Comparison of ENCODE assay signal across 16 cellular contexts in genomic region chr5:33482335-33482734, GRCh38. TPM values are rescaled to one million over a fixed set of nuclear protein-coding genes. Genes with fewer than 3 reads are reported as not detected.
A peak's percentile ranks its signal among the peaks of the same experiment; 100 is the strongest.
DNase-seq lines count a peak whose midpoint lies in the region; ATAC-seq and TF ChIP-seq lines count a peak whose summit lies in the region.
"Had no signal": no experiment of that assay in that cellular context is flagged by ENCODE, and none has a peak within 500 bp of the region (broad histone marks: within the 10 kb centered on the region; RNA-seq: fewer than 3 reads in every experiment).

No MANE protein-coding gene starts in this region.

- H3K27ac Mint-ChIP-seq in glutamatergic neuron (ENCODE audit: unreplicated experiment), result no peak overlapping the region

- in situ Hi-C loops in gastrocnemius medialis (cut with MboI; ENCODE audit: low sequenced_read_pairs in 4 of 4), result no loop called here

- no peaks in the 10 kb centered on the region for H3K9me3 ChIP-seq in gastrocnemius medialis
- H3K9me3 ChIP-seq: BLaER1 had no signal

- no peaks in the 10 kb centered on the region for H3K27me3 Mint-ChIP-seq in glutamatergic neuron (ENCODE audit: unreplicated experiment)
- H3K27me3 Mint-ChIP-seq: CD8-positive, alpha-beta memory T cell had no signal

- no peak for TF ChIP-seq POLR2A in gastrocnemius medialis (IDR thresholded peaks at IDR 0.05)

- H3K27me3 ChIP-seq in gastrocnemius medialis, result no peaks in the 10 kb centered on the region
- H3K27me3 ChIP-seq: BLaER1 had no signal

- H3K4me1 ChIP-seq in gastrocnemius medialis, result no peaks in the 10 kb centered on the region
- H3K4me1 ChIP-seq: BLaER1 had no signal

- no peak overlapping the region for H3K4me3 ChIP-seq in gastrocnemius medialis
- H3K4me3 ChIP-seq: BLaER1, K562, PC-9 had no signal

- no peak for ATAC-seq in GM18909 (IDR thresholded peaks at IDR 0.05; ENCODE audit: poor library complexity, unreplicated experiment)
- ATAC-seq in gastrocnemius medialis, result no peak
- no peak for ATAC-seq in HG03025 (IDR thresholded peaks at IDR 0.05; ENCODE audit: low FRiP score, unreplicated experiment)
- ATAC-seq: K562 had no signal

- no peaks in the 10 kb centered on the region for H3K9me3 Mint-ChIP-seq in glutamatergic neuron (ENCODE audit: unreplicated experiment)
- H3K9me3 Mint-ChIP-seq: CD8-positive, alpha-beta memory T cell had no signal

- no peaks in the 10 kb centered on the region for H3K36me3 ChIP-seq in gastrocnemius medialis

- peak in 2 of 3 experiments; percentile 7 to 14 for DNase-seq in NCI-H1417 (lab: John Stamatoyannopoulos, UW)
- no peak for DNase-seq in NCI-H1417 treated with DMSO at 0.1 percent for 48 hours (lab: John Stamatoyannopoulos, UW)
- DNase-seq in NCI-H2107 treated with DMSO at 0.1 percent for 48 hours (lab: John Stamatoyannopoulos, UW; ENCODE audit: unreplicated experiment), result peak; percentile 28
- DNase-seq in glutamatergic neuron, result peak; percentile 31
- peak; percentile 24 for DNase-seq in retina
- DNase-seq in gastrocnemius medialis, result no peak
- DNase-seq: CD8-positive, alpha-beta memory T cell; HCEC 1CT; NCI-H1694 treated with DMSO at 0.1 percent for 48 hours; NCI-H510A treated with DMSO at 0.1 percent for 48 hours; PC-9 had no signal

- intact Hi-C loops in gastrocnemius medialis (cut with DNase I; ENCODE audit: low total_unique reads), result no loop called here

- TF ChIP-seq CTCF in glutamatergic neuron (IDR thresholded peaks at IDR 0.05; ENCODE audit: partially characterized antibody, unreplicated experiment), result no peak
- TF ChIP-seq CTCF in gastrocnemius medialis (IDR thresholded peaks at IDR 0.05 in 4 of 5, conservative IDR thresholded peaks at IDR 0.05 in 1 of 5), result no peak

- H3K4me3 Mint-ChIP-seq in glutamatergic neuron (ENCODE audit: unreplicated experiment), result no peak overlapping the region
- H3K4me3 Mint-ChIP-seq: CD8-positive, alpha-beta memory T cell had no signal

- H3K27ac ChIP-seq in gastrocnemius medialis, result no peak overlapping the region
- H3K27ac ChIP-seq: 22Rv1, BLaER1, PC-9 had no signal

- no peaks in the 10 kb centered on the region for H3K36me3 Mint-ChIP-seq in glutamatergic neuron (ENCODE audit: unreplicated experiment)

- peaks cover 3% of the 10 kb centered on the region for H3K4me1 Mint-ChIP-seq in glutamatergic neuron (ENCODE audit: low read depth, unreplicated experiment)
- H3K4me1 Mint-ChIP-seq: CD8-positive, alpha-beta memory T cell had no signal

RNA-seq across cellular contexts. Expression of gene TARS1, which starts 41.6 kb away (rescaled TPM):
- total RNA-seq in glutamatergic neuron (ENCODE audit: unreplicated experiment), result 173 TPM
- total RNA-seq in gastrocnemius medialis, result 10 to 100 TPM; 62.8 to 77.6 (median 69.8) TPM

Comparison
In these comparisons a context has a peak if more than half of its experiments do, and no peak if none do; other contexts are left out.
1. DNase-seq: peak in NCI-H1417 (2 of 3), NCI-H2107 treated with DMSO at 0.1 percent for 48 hours (single experiment), glutamatergic neuron (single experiment) and retina (single experiment); none in NCI-H1417 treated with DMSO at 0.1 percent for 48 hours (single experiment) and gastrocnemius medialis (0 of 2).